29 cellular contexts compared by ENCODE assay signal in the genomic region with DNA sequence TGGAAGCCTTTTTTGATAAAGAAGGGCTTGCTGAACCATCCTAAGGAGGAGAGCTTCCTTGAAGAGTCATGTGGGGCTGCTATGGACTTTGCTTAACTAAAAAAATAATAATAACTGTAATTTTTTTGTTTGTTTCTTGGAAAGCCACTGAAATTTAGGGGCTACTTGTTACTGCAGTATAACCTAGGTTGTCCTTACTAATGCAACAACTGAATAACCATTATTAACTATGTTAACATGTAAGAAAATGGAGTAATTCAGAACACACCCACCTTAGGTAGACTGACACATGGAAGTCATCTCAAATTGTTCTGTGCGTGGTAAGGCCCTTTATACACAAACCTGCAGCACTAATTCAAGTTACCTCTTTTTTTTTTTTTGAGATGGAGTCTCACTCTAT.
"Had no signal": no experiment of that assay in that cellular context is flagged by ENCODE, and none has a peak within 500 bp of the region (broad histone marks: within the 10 kb centered on the region; RNA-seq: fewer than 3 reads in every experiment).

No MANE protein-coding gene starts in this region.

- ATAC-seq: stimulated activated effector memory CD8-positive, alpha-beta T cell treated with anti-CD3 and anti-CD28 coated beads, Interleukin-12 subunit alpha, Interleukin-12 subunit beta, amount 100 ng/mL, for 72 hours; stimulated activated memory B cell treated with anti-CD40 and anti-IgM and Interleukin-4, amounts not matched to agents 10 μg/mL and 1 μg/mL and 100 μg/mL, for 72 hours; stimulated activated naive B cell treated with anti-CD40 and anti-IgM and Interleukin-4, amounts not matched to agents 10 μg/mL and 1 μg/mL and 100 μg/mL, for 72 hours; stimulated activated naive CD8-positive, alpha-beta T cell treated with anti-CD3 and anti-CD28 coated beads, Interleukin-15, amount 100 ng/mL, for 72 hours; stimulated activated naive CD8-positive, alpha-beta T cell treated with anti-CD3 and anti-CD28 coated beads, Interleukin-15, Interleukin-2, amounts not matched to agents 100 U/mL and 50 U/mL, for 24 hours; upper lobe of right lung had no signal

- H3K36me3 ChIP-seq: stomach, suprapubic skin, thoracic aorta, thyroid gland, tibial artery, tibial nerve, transverse colon, upper lobe of left lung, upper lobe of right lung, uterus, vagina had no signal

- H3K4me1 Mint-ChIP-seq: stimulated activated effector memory CD8-positive, alpha-beta T cell treated with anti-CD3 and anti-CD28 coated beads, Interleukin-12 subunit alpha, Interleukin-12 subunit beta, amount 100 ng/mL, for 72 hours; stimulated activated memory B cell treated with anti-CD40 and anti-IgM and Interleukin-4, amounts not matched to agents 10 μg/mL and 1 μg/mL and 100 μg/mL, for 72 hours; stimulated activated naive B cell treated with anti-CD40 and anti-IgM and Interleukin-4, amounts not matched to agents 10 μg/mL and 1 μg/mL and 100 μg/mL, for 72 hours; stimulated activated naive CD8-positive, alpha-beta T cell treated with anti-CD3 and anti-CD28 coated beads, Interleukin-15, amount 100 ng/mL, for 72 hours had no signal

- FAIRE-seq: urothelium cell line had no signal

- H3K9me3 Mint-ChIP-seq: stimulated activated effector memory CD8-positive, alpha-beta T cell treated with anti-CD3 and anti-CD28 coated beads, Interleukin-12 subunit alpha, Interleukin-12 subunit beta, amount 100 ng/mL, for 72 hours; stimulated activated memory B cell treated with anti-CD40 and anti-IgM and Interleukin-4, amounts not matched to agents 10 μg/mL and 1 μg/mL and 100 μg/mL, for 72 hours; stimulated activated naive B cell treated with anti-CD40 and anti-IgM and Interleukin-4, amounts not matched to agents 10 μg/mL and 1 μg/mL and 100 μg/mL, for 72 hours; stimulated activated naive CD8-positive, alpha-beta T cell treated with anti-CD3 and anti-CD28 coated beads, Interleukin-15, amount 100 ng/mL, for 72 hours; stimulated activated naive CD8-positive, alpha-beta T cell treated with anti-CD3 and anti-CD28 coated beads, Interleukin-15, Interleukin-2, amounts not matched to agents 100 ng/mL and 50 ng/mL, for 24 hours had no signal

- H3K27me3 Mint-ChIP-seq: stimulated activated memory B cell treated with anti-CD40 and anti-IgM and Interleukin-4, amounts not matched to agents 10 μg/mL and 1 μg/mL and 100 μg/mL, for 72 hours; stimulated activated naive B cell treated with anti-CD40 and anti-IgM and Interleukin-4, amounts not matched to agents 10 μg/mL and 1 μg/mL and 100 μg/mL, for 72 hours; stimulated activated naive CD8-positive, alpha-beta T cell treated with anti-CD3 and anti-CD28 coated beads, Interleukin-15, amount 100 ng/mL, for 72 hours; stimulated activated naive CD8-positive, alpha-beta T cell treated with anti-CD3 and anti-CD28 coated beads, Interleukin-15, Interleukin-2, amounts not matched to agents 100 ng/mL and 50 ng/mL, for 24 hours; type B pancreatic cell had no signal

- H3K4me3 Mint-ChIP-seq: stimulated activated effector memory CD8-positive, alpha-beta T cell treated with anti-CD3 and anti-CD28 coated beads, Interleukin-12 subunit alpha, Interleukin-12 subunit beta, amount 100 ng/mL, for 72 hours; stimulated activated memory B cell treated with anti-CD40 and anti-IgM and Interleukin-4, amounts not matched to agents 10 μg/mL and 1 μg/mL and 100 μg/mL, for 72 hours; stimulated activated naive B cell treated with anti-CD40 and anti-IgM and Interleukin-4, amounts not matched to agents 10 μg/mL and 1 μg/mL and 100 μg/mL, for 72 hours; stimulated activated naive CD8-positive, alpha-beta T cell treated with anti-CD3 and anti-CD28 coated beads, Interleukin-15, amount 100 ng/mL, for 72 hours; stimulated activated naive CD8-positive, alpha-beta T cell treated with anti-CD3 and anti-CD28 coated beads, Interleukin-15, Interleukin-2, amounts not matched to agents 100 ng/mL and 50 ng/mL, for 24 hours; type B pancreatic cell had no signal

- H3K27ac ChIP-seq: stomach, suprapubic skin, testis, thoracic aorta, thyroid gland, tibial artery, tibial nerve, upper lobe of left lung, upper lobe of right lung, vagina had no signal

- H3K27ac Mint-ChIP-seq: stimulated activated effector memory CD8-positive, alpha-beta T cell treated with anti-CD3 and anti-CD28 coated beads, Interleukin-12 subunit alpha, Interleukin-12 subunit beta, amount 100 ng/mL, for 72 hours; stimulated activated memory B cell treated with anti-CD40 and anti-IgM and Interleukin-4, amounts not matched to agents 10 μg/mL and 1 μg/mL and 100 μg/mL, for 72 hours; stimulated activated naive B cell treated with anti-CD40 and anti-IgM and Interleukin-4, amounts not matched to agents 10 μg/mL and 1 μg/mL and 100 μg/mL, for 72 hours; stimulated activated naive CD8-positive, alpha-beta T cell treated with anti-CD3 and anti-CD28 coated beads, Interleukin-15, amount 100 ng/mL, for 72 hours; stimulated activated naive CD8-positive, alpha-beta T cell treated with anti-CD3 and anti-CD28 coated beads, Interleukin-15, Interleukin-2, amounts not matched to agents 100 ng/mL and 50 ng/mL, for 24 hours; type B pancreatic cell had no signal

- DNase-seq: stimulated activated CD4-positive, alpha-beta T cell treated with anti-CD3 and anti-CD28 coated beads, Interleukin-2, amount 100 ng/mL, for 48 hours; stimulated activated CD4-positive, alpha-beta T cell treated with anti-CD3 and anti-CD28 coated beads, Interleukin-4, amount 100 ng/mL, for 1 hour; stimulated activated CD4-positive, alpha-beta T cell treated with anti-CD3 and anti-CD28 coated beads, Interleukin-4, amount 100 ng/mL, for 24 hours; stimulated activated CD4-positive, alpha-beta T cell treated with anti-CD3 and anti-CD28 coated beads, Interleukin-4, amount 100 ng/mL, for 4 hours; stimulated activated CD8-positive, alpha-beta memory T cell treated with anti-CD3 and anti-CD28 coated beads, Interleukin-4, amount 100 ng/mL, for 48 hours; stimulated activated naive B cell treated with anti-CD40 and anti-IgM and Interleukin-4, amounts not matched to agents 10 μg/mL and 1 μg/mL and 100 μg/mL, for 72 hours; stimulated activated naive CD4-positive, alpha-beta T cell; stimulated activated naive CD4-positive, alpha-beta T cell treated with Interleukin-2 at 50 U/mL for 16 hours; stimulated activated naive CD8-positive, alpha-beta T cell treated with anti-CD3 and anti-CD28 coated beads, Interleukin-15, amount 100 ng/mL, for 72 hours; stimulated activated naive CD8-positive, alpha-beta T cell treated with anti-CD3 and anti-CD28 coated beads, Interleukin-15, Interleukin-2, amounts not matched to agents 100 U/mL and 50 U/mL, for 24 hours; stomach; substantia nigra; testis; thyroid gland; tibial artery; transverse colon; trophoblast cell; upper lobe of left lung; upper lobe of right lung; uterus had no signal

- H3K27me3 ChIP-seq: stomach, suprapubic skin, testis, thyroid gland, tibial artery, tibial nerve, transverse colon, upper lobe of left lung, upper lobe of right lung, uterus, vagina had no signal

- H3K4me3 ChIP-seq: stomach, suprapubic skin, testis, thoracic aorta, thyroid gland, tibial artery, tibial nerve, transverse colon, upper lobe of left lung, upper lobe of right lung, uterus, vagina had no signal

- H3K9me3 ChIP-seq: stomach, suprapubic skin, testis, thoracic aorta, thyroid gland, tibial artery, tibial nerve, transverse colon, upper lobe of left lung, upper lobe of right lung, uterus, vagina had no signal

- H3K4me1 ChIP-seq: testis, tibial artery, upper lobe of left lung, upper lobe of right lung had no signal

- H3K36me3 Mint-ChIP-seq: stimulated activated effector memory CD8-positive, alpha-beta T cell treated with anti-CD3 and anti-CD28 coated beads, Interleukin-12 subunit alpha, Interleukin-12 subunit beta, amount 100 ng/mL, for 72 hours; stimulated activated memory B cell treated with anti-CD40 and anti-IgM and Interleukin-4, amounts not matched to agents 10 μg/mL and 1 μg/mL and 100 μg/mL, for 72 hours; stimulated activated naive B cell treated with anti-CD40 and anti-IgM and Interleukin-4, amounts not matched to agents 10 μg/mL and 1 μg/mL and 100 μg/mL, for 72 hours; type B pancreatic cell had no signal
